ENCODE assay signal across 8 cellular contexts in genomic region chr13:21674271-21675009, GRCh38. TPM values are rescaled to one million over a fixed set of nuclear protein-coding genes. Genes with fewer than 3 reads are reported as not detected.
DNase-seq lines count a peak whose midpoint lies in the region; ATAC-seq, FAIRE-seq and TF ChIP-seq lines count a peak whose summit lies in the region.

No MANE protein-coding gene starts in this region.

- peaks cover 34% of the 10 kb centered on the region for H3K4me1 ChIP-seq in A673 (ENCODE audit: insufficient read depth, low read length, poor library complexity, severe bottlenecking)
- peaks cover 3% of the 10 kb centered on the region; the same call in 1 of the 2 replicates for H3K4me1 ChIP-seq in H9 (ENCODE audit: insufficient read depth, low read length)
- H3K4me1 ChIP-seq in endothelial cell of umbilical vein (ENCODE audit: control insufficient read depth, extremely low read depth, insufficient read depth, low read length): peaks cover 12% of the 10 kb centered on the region

- TF ChIP-seq POLR2A in endothelial cell of umbilical vein (IDR thresholded peaks at IDR 0.05; ENCODE audit: low read depth, low read length): no peak

- no peak overlapping the region for H3T11ph ChIP-seq in H9 (ENCODE audit: low read length)

- POLR2A ChIA-PET in A673 (lab: Charles Lee; ENCODE audit: low non-redundant PET): interaction anchor here (0.6 kb wide), 1 partner anchor 938 kb away, joined by 3 read pairs; no protein-coding TSS in a partner anchor
- POLR2A ChIA-PET in activated B cell treated with CpG ODN at 0.5 μM for 24 hours (lab: Charles Lee): interaction anchor here (1.0 to 2.0 kb wide), 2 partner anchors 70 to 71 kb away, joined by 3 to 8 read pairs; partner anchors contain the start of gene MICU2
- POLR2A ChIA-PET in endothelial cell of umbilical vein (lab: Charles Lee): no interaction called here

- H3K36me3 ChIP-seq in A673 (ENCODE audit: insufficient read depth, low read length, poor library complexity, severe bottlenecking): no peaks in the 10 kb centered on the region
- H3K36me3 ChIP-seq in endothelial cell of umbilical vein (ENCODE audit: control insufficient read depth in 2 of 2, extremely low read depth in 1 of 2, insufficient read depth in 2 of 2, low read length in 2 of 2): no peaks in the 10 kb centered on the region

- no peak overlapping the region for H3K56ac ChIP-seq in H9 (ENCODE audit: insufficient read length, low read depth, low read length)

- no peak overlapping the region for H3K23ac ChIP-seq in H9 (ENCODE audit: insufficient read length, low read depth, low read length)

- H3K9me3 Mint-ChIP-seq in H9 (peaks cover 0 to 2% of the 10 kb centered on the region in 2 experiments; a peak in 1 of 5 replicates), activated B cell treated with CpG ODN at 0.5 μM for 24 hours (no peaks in the 10 kb centered on the region)
- H3K9me3 Mint-ChIP-seq in natural killer cell treated with Interleukin-12 subunit alpha and Interleukin-12 subunit beta and Interleukin-15 and Interleukin-18, amount 100 ng/mL, for 72 hours: no peaks in the 10 kb centered on the region

- H3K27ac ChIP-seq in A673 (ENCODE audit: low read depth, low read length, poor library complexity, severe bottlenecking): no peak overlapping the region
- H3K27ac ChIP-seq in H9 (ENCODE audit: insufficient read length, low read depth, low read length): no peak overlapping the region
- H3K27ac ChIP-seq in endothelial cell of umbilical vein (ENCODE audit: insufficient read depth, low read depth, low read length): no peak overlapping the region

- no peaks in the 10 kb centered on the region for H3K9me3 ChIP-seq in A673 (ENCODE audit: low read depth, low read length, poor library complexity, severe bottlenecking)
- no peaks in the 10 kb centered on the region for H3K9me3 ChIP-seq in H9 (ENCODE audit: control insufficient read depth, low read depth, low read length)
- no peaks in the 10 kb centered on the region for H3K9me3 ChIP-seq in endothelial cell of umbilical vein (replicated peaks; ENCODE audit: control insufficient read depth, insufficient read depth, low read length)

- CTCF ChIA-PET in A673 (lab: Charles Lee) (no interaction called here), activated B cell treated with CpG ODN at 0.5 μM for 24 hours (lab: Charles Lee) (no interaction called here), endothelial cell of umbilical vein (lab: Charles Lee) (interaction anchor here (1.2 to 1.3 kb wide), 2 partner anchors 10 to 36 kb away, joined by 3 read pairs; no protein-coding TSS in a partner anchor)

- no peak overlapping the region for H3K9ac ChIP-seq in H9 (ENCODE audit: extremely low read depth, insufficient read length, low read length)
- H3K9ac ChIP-seq in endothelial cell of umbilical vein (replicated peaks; ENCODE audit: extremely low read depth, insufficient read depth, low read length): no peak overlapping the region

- intact Hi-C loops in A673 (cut with micrococcal nuclease; ENCODE audit: unreplicated experiment): loop anchor here (5.0 kb wide), 1 partner anchor 67 kb away; no protein-coding TSS in a partner anchor
- intact Hi-C loops in activated B cell treated with CpG ODN at 0.5 μM for 24 hours (cut with micrococcal nuclease): loop anchor here (10.0 kb wide), 6 partner anchors 220 to 1720 kb away; partner anchors contain the start of genes CRYL1, LATS2, ZDHHC20 and ZMYM2
- intact Hi-C loops in endothelial cell of umbilical vein (cut with micrococcal nuclease): loop anchor here (5.0 kb wide), 1 partner anchor 377 kb away; no protein-coding TSS in a partner anchor

- H2BK12ac ChIP-seq in H9 (ENCODE audit: insufficient read length, low read depth, low read length): no peak overlapping the region

- H3K36me3 Mint-ChIP-seq in H9 (ENCODE audit: insufficient read depth in 1 of 3, low read depth in 3 of 3) (no peaks in the 10 kb centered on the region), activated B cell treated with CpG ODN at 0.5 μM for 24 hours (ENCODE audit: low read depth) (no peaks in the 10 kb centered on the region)
- no peaks in the 10 kb centered on the region for H3K36me3 Mint-ChIP-seq in natural killer cell treated with Interleukin-12 subunit alpha and Interleukin-12 subunit beta and Interleukin-15 and Interleukin-18, amount 100 ng/mL, for 72 hours

- no peak overlapping the region for H2BK20ac ChIP-seq in H9 (ENCODE audit: low read depth, low read length, poor library complexity, severe bottlenecking)

- H2BK120ac ChIP-seq in H9 (ENCODE audit: low read depth, low read length, poor library complexity, severe bottlenecking): no peak overlapping the region

- no peaks in the 10 kb centered on the region for H3K79me2 ChIP-seq in H9 (ENCODE audit: insufficient read depth, low read length)
- no peaks in the 10 kb centered on the region for H3K79me2 ChIP-seq in endothelial cell of umbilical vein (ENCODE audit: control insufficient read depth, insufficient read depth, low read length)

- no peaks in the 10 kb centered on the region for H3K9me1 ChIP-seq in endothelial cell of umbilical vein (replicated peaks; ENCODE audit: control insufficient read depth, extremely low read depth, insufficient read depth, low read length)

- DNase-seq in A673 (ENCODE audit: low spot score) (no peak), H9 (peak; percentile 40), activated B cell treated with CpG ODN at 0.5 μM for 24 hours (peak; percentile 20), endothelial cell of umbilical vein (ENCODE audit: low read depth, low spot score) (no peak), UCSD-AML1 (lab: John Stamatoyannopoulos, UW; ENCODE audit: unreplicated experiment) (no peak), mucosa of gallbladder (ENCODE audit: low spot score) (no peak), NOMO-1 treated with DMSO at 0.1 percent for 48 hours (lab: John Stamatoyannopoulos, UW; ENCODE audit: unreplicated experiment) (no peak)
- DNase-seq in natural killer cell treated with Interleukin-12 subunit alpha and Interleukin-12 subunit beta and Interleukin-15 and Interleukin-18, amount 100 ng/mL, for 72 hours (ENCODE audit: low spot score): no peak

- H4K20me1 ChIP-seq in H9 (ENCODE audit: control insufficient read depth, insufficient read depth, insufficient read length) (no peaks in the 10 kb centered on the region), endothelial cell of umbilical vein (replicated peaks; ENCODE audit: control insufficient read depth, extremely low read depth, insufficient read depth, low read length) (no peaks in the 10 kb centered on the region)

- no peak overlapping the region for H4K8ac ChIP-seq in H9 (replicated peaks; ENCODE audit: insufficient read length, low read depth, low read length)

- peaks cover 27 to 37% of the 10 kb centered on the region in 2 experiments for H3K4me1 Mint-ChIP-seq in H9
- H3K4me1 Mint-ChIP-seq in activated B cell treated with CpG ODN at 0.5 μM for 24 hours: peaks cover 39% of the 10 kb centered on the region
- H3K4me1 Mint-ChIP-seq in natural killer cell treated with Interleukin-12 subunit alpha and Interleukin-12 subunit beta and Interleukin-15 and Interleukin-18, amount 100 ng/mL, for 72 hours (ENCODE audit: low read depth in 2 of 2): peaks cover 23 to 30% of the 10 kb centered on the region in 2 donors

- H4K5ac ChIP-seq in H9 (ENCODE audit: insufficient read length, low read depth, low read length): no peak overlapping the region

- peak overlapping the region; percentile 51 for H3K4me2 ChIP-seq in H9 (ENCODE audit: insufficient read depth, insufficient read length, low read length)
- H3K4me2 ChIP-seq in endothelial cell of umbilical vein (ENCODE audit: insufficient read depth, low read length): peak overlapping the region; percentile 64

- no peak overlapping the region for H2BK15ac ChIP-seq in H9 (ENCODE audit: low read depth, low read length)

- no peak for FAIRE-seq in endothelial cell of umbilical vein (lab: Jason Lieb, UNC)

- H3K4me3 ChIP-seq in A673 (ENCODE audit: low read depth, low read length, poor library complexity, severe bottlenecking) (peak overlapping the region; percentile 50), endothelial cell of umbilical vein (replicated peaks in 1 of 3; ENCODE audit: insufficient read depth in 1 of 3, low read depth in 1 of 3, low read length in 3 of 3) (peak overlapping the region in 1 of 3 experiments; percentile 48)

- H3K4me3 Mint-ChIP-seq in H9 (peak overlapping the region; percentile 52 to 87), activated B cell treated with CpG ODN at 0.5 μM for 24 hours (peak overlapping the region; percentile 81)
- peak overlapping the region; percentile 84 for H3K4me3 Mint-ChIP-seq in natural killer cell treated with Interleukin-12 subunit alpha and Interleukin-12 subunit beta and Interleukin-15 and Interleukin-18, amount 100 ng/mL, for 72 hours

- H3K79me1 ChIP-seq in H9 (ENCODE audit: insufficient read depth, low read depth, low read length, poor library complexity, severe bottlenecking): no peaks in the 10 kb centered on the region

- H3K23me2 ChIP-seq in H9 (ENCODE audit: insufficient read length, low read depth, low read length, poor library complexity, severe bottlenecking): peaks cover 25% of the 10 kb centered on the region

- H2AFZ ChIP-seq in H9 (ENCODE audit: low read length): no peak overlapping the region
- peak overlapping the region; percentile 78 for H2AFZ ChIP-seq in endothelial cell of umbilical vein (ENCODE audit: low read depth, low read length)

- H3K18ac ChIP-seq in H9 (ENCODE audit: insufficient read length, low read depth, low read length): no peak overlapping the region

- H3K14ac ChIP-seq in H9 (ENCODE audit: insufficient read depth, low read length): no peak overlapping the region

- dilution Hi-C loops in endothelial cell of umbilical vein (cut with MboI; ENCODE audit: extremely low pct_ligation_motif_present, low sequenced_read_pairs): no loop called here

- ATAC-seq in activated B cell treated with CpG ODN at 0.5 μM for 24 hours (ENCODE audit: low read depth): no peak
- ATAC-seq in natural killer cell treated with Interleukin-12 subunit alpha and Interleukin-12 subunit beta and Interleukin-15 and Interleukin-18, amount 100 ng/mL, for 72 hours: no peak

- no peak overlapping the region for H4K91ac ChIP-seq in H9 (ENCODE audit: insufficient read length, low read depth, low read length)

- H2BK5ac ChIP-seq in H9 (ENCODE audit: insufficient read length, low read length): no peak overlapping the region

- no TSS peak for BruUV-seq in A673 (replicated peaks; lab: Mats Ljungman, UMichigan)
- BruUV-seq in endothelial cell of umbilical vein (replicated peaks; lab: Mats Ljungman, UMichigan): no TSS peak

- peaks cover 68% of the 10 kb centered on the region for H3K27me3 ChIP-seq in A673 (replicated peaks; ENCODE audit: insufficient read depth, low read depth, low read length, poor library complexity)
- peaks cover 47% of the 10 kb centered on the region for H3K27me3 ChIP-seq in H9 (ENCODE audit: insufficient read depth, low read length)
- peaks cover 47 to 79% of the 10 kb centered on the region in 2 experiments for H3K27me3 ChIP-seq in endothelial cell of umbilical vein (ENCODE audit: control insufficient read depth in 2 of 2, insufficient read depth in 2 of 2, low read length in 2 of 2)

- WGBS in H9 (ENCODE audit: extremely low coverage, insufficient read length, low lambda C conversion rate): no CpG with 5 or more reads among the region's 61 CpGs

- H2AK5ac ChIP-seq in H9 (ENCODE audit: insufficient read length, low read length): no peak overlapping the region

- TF ChIP-seq CTCF in A673 (conservative IDR thresholded peaks at IDR 0.05; ENCODE audit: low read depth, low read length): no peak
- TF ChIP-seq CTCF in H9 (conservative IDR thresholded peaks at IDR 0.05): no peak
- TF ChIP-seq CTCF in activated B cell treated with CpG ODN at 0.5 μM for 24 hours (IDR thresholded peaks at IDR 0.05): no peak
- TF ChIP-seq CTCF in endothelial cell of umbilical vein (IDR thresholded peaks at IDR 0.05; ENCODE audit: extremely low read depth in 1 of 2, insufficient read depth in 1 of 2, low read depth in 1 of 2, low read length in 2 of 2): no peak

- H3K27me3 Mint-ChIP-seq in H9 (ENCODE audit: low read depth) (peaks cover 90% of the 10 kb centered on the region), activated B cell treated with CpG ODN at 0.5 μM for 24 hours (peaks cover 40% of the 10 kb centered on the region)
- H3K27me3 Mint-ChIP-seq in natural killer cell treated with Interleukin-12 subunit alpha and Interleukin-12 subunit beta and Interleukin-15 and Interleukin-18, amount 100 ng/mL, for 72 hours: peaks cover 19 to 38% of the 10 kb centered on the region in 2 donors

- H3K27ac Mint-ChIP-seq in H9 (no peak overlapping the region), activated B cell treated with CpG ODN at 0.5 μM for 24 hours (no peak overlapping the region)
- no peak overlapping the region for H3K27ac Mint-ChIP-seq in natural killer cell treated with Interleukin-12 subunit alpha and Interleukin-12 subunit beta and Interleukin-15 and Interleukin-18, amount 100 ng/mL, for 72 hours

- no peak overlapping the region for H3K4ac ChIP-seq in H9 (ENCODE audit: low read depth, low read length)

RNA-seq across cellular contexts. Expression of gene FGF9, which starts 3.6 kb away (rescaled TPM):
- total RNA-seq in A673 (2021) (0.21 and 0.35 TPM in 2 replicates), H9 (2021) (0.20 and 0.22 TPM in 2 replicates), activated B cell treated with CpG ODN at 0.5 μM for 24 hours (0.22 and 0.49 TPM in 2 replicates), endothelial cell of umbilical vein (not detected in 2 replicates), mucosa of gallbladder (1.5 TPM)
- not detected in 2 replicates for polyA plus RNA-seq in endothelial cell of umbilical vein
- not detected in 2 replicates for polyA plus RNA-seq in endothelial cell of umbilical vein (2011; cell fraction: cytosol; rRNA removed)
- polyA plus RNA-seq in endothelial cell of umbilical vein (2011; cell fraction: nucleus; rRNA removed): not detected in 2 replicates
- polyA plus RNA-seq in endothelial cell of umbilical vein (2012): not detected in 2 replicates
- polyA minus RNA-seq in endothelial cell of umbilical vein: 0.17 TPM in 1 of 2 replicates, not detected in the other
- not detected for polyA minus RNA-seq in endothelial cell of umbilical vein (2011; cell fraction: cytosol; rRNA and poly(A)+ RNA removed)
- not detected in 2 replicates for polyA minus RNA-seq in endothelial cell of umbilical vein (2011; cell fraction: nucleus; rRNA and poly(A)+ RNA removed)
- under 1 TPM in 1 of 2 donors, not detected in 1; 0.29 TPM for total RNA-seq in natural killer cell treated with Interleukin-12 subunit alpha and Interleukin-12 subunit beta and Interleukin-15 and Interleukin-18, amount 100 ng/mL, for 72 hours

Comparison
In these comparisons a context has a peak if more than half of its experiments do, and no peak if none do; other contexts are left out.
1. DNase-seq: peak in H9 (single experiment) and activated B cell treated with CpG ODN at 0.5 μM for 24 hours (single experiment); none in A673 (single experiment), endothelial cell of umbilical vein (single experiment), natural killer cell treated with Interleukin-12 subunit alpha and Interleukin-12 subunit beta and Interleukin-15 and Interleukin-18, amount 100 ng/mL, for 72 hours (single experiment), UCSD-AML1 (single experiment), mucosa of gallbladder (single experiment) and NOMO-1 treated with DMSO at 0.1 percent for 48 hours (single experiment).
2. Peak in every context shown above with its lines, with median percentiles within 50 percentile points of each other: H3K4me3 Mint-ChIP-seq.